In genomic region chr6:159677226-159677901, GRCh38 we compare ENCODE assay signal across 16 cellular contexts. TPM values are rescaled to one million over a fixed set of nuclear protein-coding genes. Genes with fewer than 3 reads are reported as not detected.
DNase-seq lines count a peak whose midpoint lies in the region; ATAC-seq and TF ChIP-seq lines count a peak whose summit lies in the region.
"Had no signal": no experiment of that assay in that cellular context is flagged by ENCODE, and none has a peak within 500 bp of the region (broad histone marks: within the 10 kb centered on the region; RNA-seq: fewer than 3 reads in every experiment).

No MANE protein-coding gene starts in this region.

- H3K4me3 Mint-ChIP-seq in T-helper 17 cell, result no peak overlapping the region
- H3K4me3 Mint-ChIP-seq in naive thymus-derived CD4-positive, alpha-beta T cell, result no peak overlapping the region
- H3K4me3 Mint-ChIP-seq: CD14-positive monocyte; CD8-positive, alpha-beta T cell; H9 had no signal

- no peak overlapping the region for H3K4me3 ChIP-seq in body of pancreas
- no peak overlapping the region for H3K4me3 ChIP-seq in naive thymus-derived CD4-positive, alpha-beta T cell (ENCODE audit: low read length)
- no peak overlapping the region for H3K4me3 ChIP-seq in gastrocnemius medialis
- H3K4me3 ChIP-seq: A549 had no signal

- H3K4me1 Mint-ChIP-seq in T-helper 17 cell, result peaks cover 9% of the 10 kb centered on the region
- peaks cover 6 to 20% (median 10%) of the 10 kb centered on the region in 7 donors for H3K4me1 Mint-ChIP-seq in naive thymus-derived CD4-positive, alpha-beta T cell
- H3K4me1 Mint-ChIP-seq: H9 had no signal

- H3K9me3 ChIP-seq in T-helper 17 cell (ENCODE audit: control insufficient read depth, low read length, poor library complexity, severe bottlenecking) (no peaks in the 10 kb centered on the region), body of pancreas (no peaks in the 10 kb centered on the region), gastrocnemius medialis (no peaks in the 10 kb centered on the region)
- H3K9me3 ChIP-seq in naive thymus-derived CD4-positive, alpha-beta T cell (ENCODE audit: control insufficient read depth in 2 of 3, low read length in 3 of 3), result no peaks in the 10 kb centered on the region
- H3K9me3 ChIP-seq: A549 had no signal

- no peak overlapping the region for H3K27ac ChIP-seq in body of pancreas
- no peak overlapping the region for H3K27ac ChIP-seq in naive thymus-derived CD4-positive, alpha-beta T cell (ENCODE audit: low read depth, low read length)
- H3K27ac ChIP-seq in gastrocnemius medialis, result peak overlapping the region in 3 of 4 donors; percentile 3 to 34 (median 3)
- H3K27ac ChIP-seq: A549 had no signal

- POLR2A ChIA-PET in naive thymus-derived CD4-positive, alpha-beta T cell (lab: Charles Lee), result no interaction called here

- H3K9me3 Mint-ChIP-seq in naive thymus-derived CD4-positive, alpha-beta T cell, result peaks cover 0 to 9% (median 4%) of the 10 kb centered on the region in 11 donors

- CTCF ChIA-PET in naive thymus-derived CD4-positive, alpha-beta T cell (lab: Charles Lee), result no interaction called here

- TF ChIP-seq CTCF in body of pancreas (IDR thresholded peaks at IDR 0.05) (no peak), gastrocnemius medialis (IDR thresholded peaks at IDR 0.05 in 4 of 5, conservative IDR thresholded peaks at IDR 0.05 in 1 of 5) (no peak)

- H3K27me3 Mint-ChIP-seq in T-helper 17 cell, result no peaks in the 10 kb centered on the region
- H3K27me3 Mint-ChIP-seq in naive thymus-derived CD4-positive, alpha-beta T cell, result no peaks in the 10 kb centered on the region

- peaks cover 6% of the 10 kb centered on the region for H3K36me3 Mint-ChIP-seq in T-helper 17 cell (ENCODE audit: low read depth)
- peaks cover 11 to 36% (median 22%) of the 10 kb centered on the region in 5 donors for H3K36me3 Mint-ChIP-seq in naive thymus-derived CD4-positive, alpha-beta T cell

- H3K27me3 ChIP-seq in body of pancreas (no peaks in the 10 kb centered on the region), gastrocnemius medialis (no peaks in the 10 kb centered on the region)
- H3K27me3 ChIP-seq in naive thymus-derived CD4-positive, alpha-beta T cell (ENCODE audit: control insufficient read depth in 2 of 2, insufficient read depth in 2 of 2, low read length in 2 of 2), result no peaks in the 10 kb centered on the region

- DNase-seq in T-helper 17 cell (no peak), body of pancreas (no peak), gastrocnemius medialis (no peak), AG08395 (ENCODE audit: low spot score) (no peak), pons (ENCODE audit: low spot score) (no peak), kidney glomerular epithelial cell (lab: John Stamatoyannopoulos, UW) (no peak)
- DNase-seq in naive thymus-derived CD4-positive, alpha-beta T cell, result no peak
- DNase-seq: CD8-positive, alpha-beta T cell; COR-L47; DMS153; DMS79 treated with DMSO at 0.1 percent for 48 hours; EL; GOT3; H9 had no signal

- TF ChIP-seq POLR2A in body of pancreas (IDR thresholded peaks at IDR 0.05) (peak in 1 of 3 donors; percentile 3), gastrocnemius medialis (IDR thresholded peaks at IDR 0.05) (no peak)

- 85% methylated on average over 2 of the region's 2 CpGs for whole genome bisulfite sequencing in body of pancreas, 2 donors

- intact Hi-C loops in body of pancreas (cut with DNase I), result no loop called here
- intact Hi-C loops in naive thymus-derived CD4-positive, alpha-beta T cell (cut with micrococcal nuclease), result no loop called here
- intact Hi-C loops in gastrocnemius medialis (cut with DNase I; ENCODE audit: low total_unique reads), result no loop called here

- H3K4me1 ChIP-seq in body of pancreas, result peaks cover 15% of the 10 kb centered on the region
- H3K4me1 ChIP-seq in naive thymus-derived CD4-positive, alpha-beta T cell (ENCODE audit: control insufficient read depth in 2 of 2, insufficient read depth in 2 of 2, low read length in 2 of 2), result no peaks in the 10 kb centered on the region
- peaks cover 5 to 8% of the 10 kb centered on the region in 2 donors for H3K4me1 ChIP-seq in gastrocnemius medialis

- in situ Hi-C loops in gastrocnemius medialis (cut with MboI; ENCODE audit: low sequenced_read_pairs in 4 of 4), result loop anchor here in 1 of 4 donors (25.0 kb wide), 1 partner anchor 285 kb away; the partner anchor contains the start of gene IGF2R

- peaks cover 0 to 22% of the 10 kb centered on the region in 2 donors for H3K36me3 ChIP-seq in body of pancreas (replicated peaks in 1 of 2; ENCODE audit: insufficient read depth in 1 of 2, low read depth in 2 of 2)
- H3K36me3 ChIP-seq in naive thymus-derived CD4-positive, alpha-beta T cell (ENCODE audit: control insufficient read depth in 2 of 3, insufficient read depth in 3 of 3, low read length in 3 of 3), result peaks cover 6 to 20% (median 8%) of the 10 kb centered on the region in 3 experiments
- H3K36me3 ChIP-seq in gastrocnemius medialis, result peaks cover 4 to 52% of the 10 kb centered on the region in 2 donors

- peak; percentile 22 for ATAC-seq in T-helper 17 cell
- peak; percentile 21 for ATAC-seq in body of pancreas
- peak; percentile 33 for ATAC-seq in naive thymus-derived CD4-positive, alpha-beta T cell
- ATAC-seq in gastrocnemius medialis, result peak in 1 of 2 donors; percentile 44
- ATAC-seq: A549; CD8-positive, alpha-beta T cell had no signal

- no peak overlapping the region for H3K27ac Mint-ChIP-seq in T-helper 17 cell
- no peak overlapping the region for H3K27ac Mint-ChIP-seq in naive thymus-derived CD4-positive, alpha-beta T cell
- H3K27ac Mint-ChIP-seq: CD8-positive, alpha-beta T cell; H9 had no signal

RNA-seq across cellular contexts. Expression of gene SOD2, which starts 15.7 kb away (rescaled TPM):
- total RNA-seq in T-helper 17 cell (100 to 1,000 TPM; 200 to 292 TPM), body of pancreas (100 to 1,000 TPM in 1 of 2 donors, 10 to 100 TPM in 1; 70.5 to 171 TPM), gastrocnemius medialis (over 10,000 TPM; 10,850 to 22,513 (median 13,452) TPM)
- total RNA-seq in naive thymus-derived CD4-positive, alpha-beta T cell, result 100 to 1,000 TPM in 4 of 5 experiments, 10 to 100 TPM in 1; 80.2 to 306 (median 105) TPM
- 100 to 1,000 TPM; 114 to 128 TPM for polyA plus RNA-seq in naive thymus-derived CD4-positive, alpha-beta T cell

RNA-seq across cellular contexts. Expression of gene WTAP, which starts 49.9 kb away (rescaled TPM):
- 100 to 1,000 TPM; 159 to 160 TPM for total RNA-seq in T-helper 17 cell
- total RNA-seq in body of pancreas, result 10 to 100 TPM; 56.8 to 58.7 TPM
- total RNA-seq in naive thymus-derived CD4-positive, alpha-beta T cell, result 100 to 1,000 TPM; 117 to 152 (median 141) TPM
- 100 to 1,000 TPM; 131 to 133 TPM for polyA plus RNA-seq in naive thymus-derived CD4-positive, alpha-beta T cell
- total RNA-seq in gastrocnemius medialis, result 100 to 1,000 TPM; 147 to 238 (median 193) TPM

Comparison
In these comparisons a context has a peak if more than half of its experiments do, and no peak if none do; other contexts are left out.
1. H3K27ac ChIP-seq: peak in gastrocnemius medialis (3 of 4); none in body of pancreas (0 of 4) and naive thymus-derived CD4-positive, alpha-beta T cell (single experiment).
2. RNA of gene SOD2, which starts 15.7 kb away (total RNA-seq): 10,850 to 22,513 TPM in gastrocnemius medialis; 200 to 292 TPM in T-helper 17 cell, 70.5 to 171 TPM in body of pancreas and 80.2 to 306 TPM in naive thymus-derived CD4-positive, alpha-beta T cell; every median in the first group is over 10 times any median in the second.